Comparison of ENCODE assay signal across 10 cellular contexts in genomic region chr19:38977445-38978314, GRCh38. TPM values are rescaled to one million over a fixed set of nuclear protein-coding genes. Genes with fewer than 3 reads are reported as not detected.
DNase-seq lines count a peak whose midpoint lies in the region; ATAC-seq, FAIRE-seq and TF ChIP-seq lines count a peak whose summit lies in the region.
"Had no signal": no experiment of that assay in that cellular context is flagged by ENCODE, and none has a peak within 500 bp of the region (broad histone marks: within the 10 kb centered on the region; RNA-seq: fewer than 3 reads in every experiment).

No MANE protein-coding gene starts in this region.

- TF ChIP-seq CTCF in right lobe of liver (IDR thresholded peaks at IDR 0.05) (no peak), CD14-positive monocyte (IDR thresholded peaks at IDR 0.05) (no peak)

- H3K27me3 Mint-ChIP-seq in CD14-positive monocyte (ENCODE audit: low read depth in 3 of 3) = peaks cover 29 to 45% (median 40%) of the 10 kb centered on the region in 3 donors

- H3K4me3 Mint-ChIP-seq in CD14-positive monocyte = no peak overlapping the region
- H3K4me3 Mint-ChIP-seq: endodermal cell had no signal

- ATAC-seq in GM21723 (IDR thresholded peaks at IDR 0.05; ENCODE audit: unreplicated experiment) (peak; percentile 94), right lobe of liver (peak in 1 of 4 donors; percentile 17), HG03521 (IDR thresholded peaks at IDR 0.05; ENCODE audit: unreplicated experiment) (no peak)
- ATAC-seq: PC-3 had no signal

- H3K4me1 Mint-ChIP-seq in CD14-positive monocyte = peaks cover 4% of the 10 kb centered on the region

- H3K9me3 ChIP-seq in right lobe of liver = peaks cover 0 to 3% (median 0%) of the 10 kb centered on the region in 4 donors

- H3K4me3 ChIP-seq in right lobe of liver = no peak overlapping the region

- peaks cover 0 to 50% (median 12%) of the 10 kb centered on the region in 4 donors for H3K4me1 ChIP-seq in right lobe of liver

- no peak overlapping the region for H3K27ac Mint-ChIP-seq in CD14-positive monocyte
- H3K27ac Mint-ChIP-seq: endodermal cell had no signal

- DNase-seq in GM12892 (ENCODE audit: insufficient read length) (peak; percentile 61), RPMI8226 (peak; percentile 31), right lobe of liver (no peak), CD14-positive monocyte (ENCODE audit: low spot score) (no peak), activated gamma-delta T cell (lab: John Stamatoyannopoulos, UW) (no peak), NK-92 (lab: John Stamatoyannopoulos, UW; ENCODE audit: unreplicated experiment) (no peak)
- DNase-seq: endodermal cell, PC-3 had no signal

- FAIRE-seq in GM12892 (lab: Jason Lieb, UNC) = peak; percentile 97

- TF ChIP-seq POLR2A in GM12892 (IDR thresholded peaks at IDR 0.05; ENCODE audit: low read depth, low read length) (no peak), right lobe of liver (IDR thresholded peaks at IDR 0.05) (no peak)

- H3K9me3 Mint-ChIP-seq in CD14-positive monocyte = peaks cover 9 to 28% (median 18%) of the 10 kb centered on the region in 7 donors

- H3K27me3 ChIP-seq in right lobe of liver = no peaks in the 10 kb centered on the region

- intact Hi-C loops in right lobe of liver (cut with DNase I) (no loop called here), CD14-positive monocyte (cut with micrococcal nuclease) (no loop called here)

- H3K36me3 ChIP-seq in right lobe of liver = no peaks in the 10 kb centered on the region

- WGBS in right lobe of liver (ENCODE audit: insufficient coverage, low coverage, low lambda C conversion rate, missing lambda C conversion rate) = 46% methylated on average over 11 of the region's 15 CpGs

- H3K36me3 Mint-ChIP-seq in CD14-positive monocyte = peaks cover 0 to 1% of the 10 kb centered on the region in 2 donors

- H3K27ac ChIP-seq in right lobe of liver = peak overlapping the region; percentile 82 to 86 (median 84)

RNA-seq across cellular contexts. Expression of gene FBXO17, which starts 2.1 kb away (rescaled TPM):
- 3.0 TPM for polyA plus RNA-seq in GM12892 (2012; ENCODE audit: missing spikeins)
- 10 to 100 TPM; 19.9 to 57.9 (median 36.7) TPM for total RNA-seq in right lobe of liver
- not detected for polyA plus RNA-seq in CD14-positive monocyte
- total RNA-seq: PC-3 had no signal

RNA-seq across cellular contexts. Expression of gene MRPS12, which starts 46.9 kb away (rescaled TPM):
- polyA plus RNA-seq in GM12892 (2012; ENCODE audit: missing spikeins) = 29.3 TPM
- 10 to 100 TPM; 21.2 to 49.5 (median 24.0) TPM for total RNA-seq in right lobe of liver
- polyA plus RNA-seq in CD14-positive monocyte = 10 to 100 TPM; 73.0 to 81.5 TPM

RNA-seq across cellular contexts. Expression of gene SARS2, which starts 47.1 kb away (rescaled TPM):
- 18.7 TPM for polyA plus RNA-seq in GM12892 (2012; ENCODE audit: missing spikeins)
- 10 to 100 TPM; 10.6 to 26.5 (median 18.7) TPM for total RNA-seq in right lobe of liver
- 1 to 10 TPM; 8.1 to 8.3 TPM for polyA plus RNA-seq in CD14-positive monocyte

RNA-seq across cellular contexts. Expression of gene FBXO27, which starts 54.7 kb away (rescaled TPM):
- 2.1 TPM for polyA plus RNA-seq in GM12892 (2012; ENCODE audit: missing spikeins)
- 10 to 100 TPM in 1 of 6 experiments, 1 to 10 TPM in 5; 3.7 to 15.5 (median 7.6) TPM for total RNA-seq in right lobe of liver
- polyA plus RNA-seq in CD14-positive monocyte = not detected

Comparison
In these comparisons a context has a peak if more than half of its experiments do, and no peak if none do; other contexts are left out.
1. DNase-seq: peak in GM12892 (single experiment) and RPMI8226 (single experiment); none in right lobe of liver (0 of 3), CD14-positive monocyte (single experiment), activated gamma-delta T cell (single experiment) and NK-92 (single experiment).